In the genomic region with DNA sequence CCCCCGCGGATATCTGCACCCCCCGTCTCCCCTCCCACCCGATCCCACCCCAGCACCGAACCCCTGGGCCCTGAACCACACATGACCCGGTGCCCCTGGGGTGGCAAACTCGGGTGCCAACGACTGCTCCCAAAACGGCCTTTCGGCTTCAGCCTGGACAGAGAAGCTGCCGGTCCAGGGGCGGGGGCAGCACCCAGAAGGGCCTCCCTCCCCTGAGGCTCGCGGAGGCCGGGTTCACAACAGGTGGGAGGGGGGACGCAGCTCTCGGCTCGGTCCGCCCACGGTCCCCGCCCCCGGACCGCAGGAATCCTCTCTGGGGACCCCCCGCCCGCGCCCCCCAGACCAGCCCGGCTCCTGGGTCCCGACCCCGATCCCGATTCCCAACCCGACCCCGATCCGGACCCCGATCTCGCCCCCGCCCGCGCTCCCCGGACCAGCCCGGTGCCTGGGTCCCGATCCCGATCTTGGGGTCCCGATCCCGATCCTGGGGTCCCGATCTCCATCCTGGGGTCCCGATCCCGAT, we compare ENCODE assay signal across 8 cellular contexts. TPM values are rescaled to one million over a fixed set of nuclear protein-coding genes. Genes with fewer than 3 reads are reported as not detected.
A peak's percentile ranks its signal among the peaks of the same experiment; 100 is the strongest.
DNase-seq lines count a peak whose midpoint lies in the region; TF ChIP-seq lines count a peak whose summit lies in the region.

No MANE protein-coding gene starts in this region.

- intact Hi-C loops in CD14-positive monocyte (cut with micrococcal nuclease) (no loop called here), PC-9 (cut with micrococcal nuclease; ENCODE audit: unreplicated experiment) (no loop called here)

- H3K4me1 Mint-ChIP-seq in CD14-positive monocyte (peaks cover 40% of the 10 kb centered on the region), endodermal cell (peaks cover 6% of the 10 kb centered on the region), neural crest cell (peaks cover 23% of the 10 kb centered on the region)

- CTCF ChIA-PET in PC-9 (lab: Charles Lee): no interaction called here
- CTCF ChIA-PET in GM10248 (lab: Yijun Ruan, JAX): interaction anchor here (1.9 kb wide), 1 partner anchor 8 kb away, joined by 7 read pairs; no protein-coding TSS in a partner anchor

- H3K4me3 Mint-ChIP-seq in CD14-positive monocyte (peak overlapping the region; percentile 78 to 86), endodermal cell (peak overlapping the region; percentile 65), neural crest cell (peak overlapping the region; percentile 81)

- H3K27me3 Mint-ChIP-seq in CD14-positive monocyte (ENCODE audit: low read depth in 3 of 3): peaks cover 0 to 19% (median 4%) of the 10 kb centered on the region in 3 donors
- H3K27me3 Mint-ChIP-seq in endodermal cell (ENCODE audit: insufficient read depth): peaks cover 37% of the 10 kb centered on the region
- peaks cover 18% of the 10 kb centered on the region for H3K27me3 Mint-ChIP-seq in neural crest cell (ENCODE audit: low read depth)

- H2AFZ ChIP-seq in PC-9: peak overlapping the region; percentile 82

- H3K36me3 ChIP-seq in PC-9 (ENCODE audit: low read depth) (no peaks in the 10 kb centered on the region), endodermal cell (ENCODE audit: control insufficient read depth, insufficient read depth, low read length) (no peaks in the 10 kb centered on the region)

- BruUV-seq in PC-9 (replicated peaks; lab: Mats Ljungman, UMichigan): no TSS peak

- WGBS in endodermal cell (ENCODE audit: insufficient coverage in 1 of 2, insufficient read length in 1 of 2), 2 experiments: 0% methylated on average over 2 to 47 of the region's 47 CpGs

- no peaks in the 10 kb centered on the region for H3K79me2 ChIP-seq in PC-9 (ENCODE audit: low read depth)

- no peaks in the 10 kb centered on the region for H3K9me2 ChIP-seq in PC-9 (ENCODE audit: insufficient read depth)

- H3K27me3 ChIP-seq in PC-9 (ENCODE audit: insufficient read depth, low read depth): peaks cover 21% of the 10 kb centered on the region
- peaks cover 30% of the 10 kb centered on the region for H3K27me3 ChIP-seq in endodermal cell (ENCODE audit: control insufficient read depth, insufficient read depth, low read length, poor library complexity, severe bottlenecking)

- H3K9ac ChIP-seq in endodermal cell (ENCODE audit: extremely low read depth, low read length, poor library complexity, severe bottlenecking): no peak overlapping the region

- DNase-seq in CD14-positive monocyte (ENCODE audit: low spot score) (no peak), PC-9 (peak in 1 of 2 experiments; percentile 4), endodermal cell (peak; percentile 71), neural crest cell (ENCODE audit: low read depth, low spot score) (no peak), EL (no peak), hippocampal formation (lab: John Stamatoyannopoulos, UW) (no peak), GM13977 (ENCODE audit: low spot score) (no peak), GM10248 (ENCODE audit: extremely low spot score) (no peak)

- H3F3A ChIP-seq in PC-9 (ENCODE audit: insufficient read depth, low read depth): no peaks in the 10 kb centered on the region; the same call in 1 of the 2 replicates

- peaks cover 0 to 2% (median 0%) of the 10 kb centered on the region in 7 donors for H3K9me3 Mint-ChIP-seq in CD14-positive monocyte
- H3K9me3 Mint-ChIP-seq in endodermal cell: no peaks in the 10 kb centered on the region
- H3K9me3 Mint-ChIP-seq in neural crest cell: no peaks in the 10 kb centered on the region

- TF ChIP-seq CTCF in CD14-positive monocyte (IDR thresholded peaks at IDR 0.05) (no peak), PC-9 (conservative IDR thresholded peaks at IDR 0.05) (no peak), endodermal cell (conservative IDR thresholded peaks at IDR 0.05) (no peak), neural crest cell (conservative IDR thresholded peaks at IDR 0.05) (no peak), GM13977 (IDR thresholded peaks at IDR 0.05; ENCODE audit: extremely low read depth, insufficient read depth, missing control alignments) (no peak), GM10248 (IDR thresholded peaks at IDR 0.05; ENCODE audit: control extremely low read depth, extremely low read depth, low read depth, missing control alignments) (no peak)

- in situ Hi-C loops in GM13977 (cut with MboI; ENCODE audit: low pct_unique_long_range_greater_than_20kb, low sequenced_read_pairs, unreplicated experiment): no loop called here

- H3K4me1 ChIP-seq in PC-9 (replicated peaks; ENCODE audit: insufficient read depth) (no peaks in the 10 kb centered on the region; the same call in 1 of the 2 replicates), endodermal cell (ENCODE audit: control insufficient read depth, insufficient read depth, low read length) (no peaks in the 10 kb centered on the region)

- H4K20me1 ChIP-seq in PC-9 (ENCODE audit: insufficient read depth): no peaks in the 10 kb centered on the region

- POLR2A ChIA-PET in PC-9 (lab: Charles Lee; ENCODE audit: unreplicated experiment): interaction anchor here (0.5 kb wide), 1 partner anchor 106 kb away, joined by 11 read pairs; no protein-coding TSS in a partner anchor
- POLR2A ChIA-PET in GM10248 (lab: Yijun Ruan, JAX): no interaction called here

- H3K36me3 Mint-ChIP-seq in CD14-positive monocyte (peaks cover 13 to 14% of the 10 kb centered on the region in 2 donors), endodermal cell (ENCODE audit: low read depth) (no peaks in the 10 kb centered on the region), neural crest cell (ENCODE audit: low read depth) (no peaks in the 10 kb centered on the region)

- H3K9me3 ChIP-seq in PC-9 (ENCODE audit: insufficient read depth, low read depth) (no peaks in the 10 kb centered on the region), endodermal cell (ENCODE audit: control insufficient read depth, low read length) (no peaks in the 10 kb centered on the region)

- peak overlapping the region; percentile 73 for H3K4me3 ChIP-seq in PC-9
- H3K4me3 ChIP-seq in endodermal cell (ENCODE audit: low read length): peak overlapping the region; percentile 68

- H3K27ac ChIP-seq in PC-9 (no peak overlapping the region), endodermal cell (ENCODE audit: low read depth, low read length) (no peak overlapping the region)

- peak overlapping the region; percentile 91 for H3K4me2 ChIP-seq in PC-9

- peak overlapping the region in 4 of 7 donors; percentile 11 to 68 (median 54) for H3K27ac Mint-ChIP-seq in CD14-positive monocyte
- H3K27ac Mint-ChIP-seq in endodermal cell: no peak overlapping the region
- peak overlapping the region; percentile 19 for H3K27ac Mint-ChIP-seq in neural crest cell (ENCODE audit: unreplicated experiment)

RNA-seq across cellular contexts. Expression of a gene that starts 0.6 kb away (rescaled TPM):
- polyA plus RNA-seq in CD14-positive monocyte: 10 to 100 TPM; 19.8 to 26.0 TPM
- total RNA-seq in PC-9 (2021) (76.0 and 84.4 TPM in 2 replicates), endodermal cell (10 to 100 TPM; 51.1 to 58.7 TPM), neural crest cell (57.4 and 59.7 TPM in 2 replicates)
- polyA plus RNA-seq in endodermal cell (2013, experiment 1 of 2): 52.8 TPM
- 56.2 TPM for polyA plus RNA-seq in endodermal cell (2013, experiment 2 of 2)
